In the genomic region with DNA sequence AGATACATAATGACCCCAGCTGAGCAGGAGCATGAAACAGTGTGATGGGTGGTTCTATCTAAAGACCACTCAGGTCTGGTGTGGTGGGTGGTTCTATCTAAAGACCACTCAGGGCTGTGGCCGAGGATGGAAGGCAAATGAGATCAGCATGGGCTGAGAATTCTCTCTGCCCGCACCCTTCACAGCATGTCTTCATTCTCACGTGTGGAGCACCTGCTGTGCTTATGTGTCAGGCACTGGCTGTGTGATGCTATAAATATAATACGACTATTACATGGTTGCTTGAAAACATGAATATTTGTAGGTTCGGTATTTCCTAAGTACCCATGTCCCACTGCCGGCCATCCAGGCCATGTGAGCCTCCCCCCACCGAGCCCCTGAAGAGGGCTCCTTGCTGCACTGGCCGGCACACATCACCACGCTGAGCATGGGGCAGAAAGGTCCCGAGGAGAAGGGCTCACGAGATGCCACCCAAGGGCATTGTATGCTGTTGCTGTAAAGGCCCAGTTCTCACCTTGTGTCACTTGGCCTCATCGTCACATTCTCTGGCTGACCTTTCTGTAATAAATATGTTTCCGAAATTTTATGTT, we compare ENCODE assay signal across 13 cellular contexts.
DNase-seq lines count a peak whose midpoint lies in the region; TF ChIP-seq lines count a peak whose summit lies in the region.
"Had no signal": no experiment of that assay in that cellular context is flagged by ENCODE, and none has a peak within 500 bp of the region (broad histone marks: within the 10 kb centered on the region; RNA-seq: fewer than 3 reads in every experiment).

No MANE protein-coding gene starts in this region.

- no peak overlapping the region for H4K8ac ChIP-seq in neuronal stem cell (ENCODE audit: low read depth, low read length)

- BruUV-seq in OCI-LY7 (replicated peaks; lab: Mats Ljungman, UMichigan), result no TSS peak

- H3K4me1 ChIP-seq in BLaER1 (peaks cover 71% of the 10 kb centered on the region), HEK293 (ENCODE audit: control insufficient read depth, insufficient read depth, low read length) (peaks cover 48% of the 10 kb centered on the region), OCI-LY7 (ENCODE audit: insufficient read depth, low read length, poor library complexity, severe bottlenecking) (no peaks in the 10 kb centered on the region), neuronal stem cell (ENCODE audit: control insufficient read depth in 2 of 2, insufficient read depth in 1 of 2, low read depth in 1 of 2, low read length in 2 of 2) (peaks cover 0 to 12% of the 10 kb centered on the region in 2 donors), Karpas-422 (ENCODE audit: low read length) (no peaks in the 10 kb centered on the region)

- H2BK5ac ChIP-seq in neuronal stem cell (ENCODE audit: low read length), result no peak overlapping the region

- DNase-seq in OCI-LY7 (ENCODE audit: low spot score), result no peak
- DNase-seq in neuronal stem cell (ENCODE audit: low spot score), result no peak
- no peak for DNase-seq in cerebellar cortex (ENCODE audit: low spot score)
- DNase-seq in Karpas-422, result no peak
- no peak for DNase-seq in WERI-Rb-1
- DNase-seq: ACHN; CD4-positive, alpha-beta memory T cell; DMS79; GOT3; H9 had no signal

- TF ChIP-seq CTCF in HEK293 (tag by site-specific recombination; IDR thresholded peaks at IDR 0.05) (no peak), OCI-LY7 (conservative IDR thresholded peaks at IDR 0.05; ENCODE audit: low read length) (no peak), WERI-Rb-1 (IDR thresholded peaks at IDR 0.05; ENCODE audit: low read depth, low read length) (no peak)

- no CpG with 5 or more reads among the region's 13 CpGs for WGBS in neuronal stem cell (ENCODE audit: extremely low coverage in 2 of 2, insufficient read length in 2 of 2, insufficient replicate concordance in 1 of 2), 2 donors

- H3K79me1 ChIP-seq in neuronal stem cell (ENCODE audit: low read depth, low read length), result no peaks in the 10 kb centered on the region

- no peak overlapping the region for H2AK5ac ChIP-seq in neuronal stem cell (ENCODE audit: low read depth, low read length)

- no peaks in the 10 kb centered on the region for H3K36me3 ChIP-seq in BLaER1
- H3K36me3 ChIP-seq in HEK293 (ENCODE audit: control insufficient read depth in 2 of 2, insufficient read depth in 1 of 2, low read length in 2 of 2), result no peaks in the 10 kb centered on the region
- H3K36me3 ChIP-seq in OCI-LY7 (ENCODE audit: insufficient read depth, low read length), result no peaks in the 10 kb centered on the region
- H3K36me3 ChIP-seq in neuronal stem cell (replicated peaks in 1 of 2; ENCODE audit: control insufficient read depth in 2 of 2, insufficient read depth in 2 of 2, low read length in 2 of 2), result no peaks in the 10 kb centered on the region
- no peaks in the 10 kb centered on the region for H3K36me3 ChIP-seq in Karpas-422 (ENCODE audit: insufficient read depth, low read length)
- no peaks in the 10 kb centered on the region for H3K36me3 ChIP-seq in WERI-Rb-1

- no peak overlapping the region for H2BK120ac ChIP-seq in neuronal stem cell (ENCODE audit: low read depth, low read length)

- H3K14ac ChIP-seq in neuronal stem cell (ENCODE audit: low read length), result no peak overlapping the region

- no peaks in the 10 kb centered on the region for H3K27me3 ChIP-seq in BLaER1
- no peaks in the 10 kb centered on the region for H3K27me3 ChIP-seq in neuronal stem cell (ENCODE audit: control insufficient read depth in 3 of 3, insufficient read depth in 3 of 3, low read depth in 1 of 3, low read length in 3 of 3)
- no peaks in the 10 kb centered on the region for H3K27me3 ChIP-seq in Karpas-422 (ENCODE audit: low read length)
- no peaks in the 10 kb centered on the region for H3K27me3 ChIP-seq in WERI-Rb-1 (ENCODE audit: insufficient read depth, low read depth, severe bottlenecking)

- no peak overlapping the region for H3K23ac ChIP-seq in neuronal stem cell (ENCODE audit: low read depth, low read length, poor library complexity)

- no peak overlapping the region for H3K18ac ChIP-seq in neuronal stem cell (ENCODE audit: low read length)

- H4K91ac ChIP-seq in neuronal stem cell (ENCODE audit: low read depth, low read length, poor library complexity), result no peak overlapping the region

- CTCF ChIA-PET in HEK293 (lab: Yijun Ruan, JAX) (interaction anchor here (1.1 kb wide), 1 partner anchor 230 kb away, joined by 3 read pairs; no protein-coding TSS in a partner anchor), OCI-LY7 (lab: Charles Lee; ENCODE audit: unreplicated experiment) (no interaction called here)

- H3K79me2 ChIP-seq in OCI-LY7 (ENCODE audit: insufficient read depth, low read depth, low read length) (no peaks in the 10 kb centered on the region), Karpas-422 (ENCODE audit: low read length) (no peaks in the 10 kb centered on the region)

- H3K9ac ChIP-seq in BLaER1 (no peak overlapping the region), neuronal stem cell (ENCODE audit: low read depth, low read length, poor library complexity) (peak overlapping the region; percentile 47), Karpas-422 (ENCODE audit: low read length) (no peak overlapping the region)

- H3K4me3 ChIP-seq in BLaER1 (no peak overlapping the region), HEK293 (ENCODE audit: low read depth, low read length) (no peak overlapping the region), OCI-LY7 (ENCODE audit: low read depth, low read length, poor library complexity, severe bottlenecking) (no peak overlapping the region), neuronal stem cell (ENCODE audit: low read length in 2 of 2) (no peak overlapping the region), Karpas-422 (ENCODE audit: low read length) (no peak overlapping the region), WERI-Rb-1 (ENCODE audit: low read depth, low read length) (no peak overlapping the region)

- no peak overlapping the region for H2BK12ac ChIP-seq in neuronal stem cell (ENCODE audit: low read length)

- H3K27ac ChIP-seq in BLaER1 (peak overlapping the region; percentile 67; the same call in 1 of the 2 replicates), HEK293 (ENCODE audit: extremely low read depth, low read depth, low read length) (0 out of 2 replicates have a peak overlapping the region, but pooled peaks have one; percentile 22), OCI-LY7 (ENCODE audit: low read depth, low read length, poor library complexity, severe bottlenecking) (no peak overlapping the region), neuronal stem cell (replicated peaks; ENCODE audit: low read length) (no peak overlapping the region), Karpas-422 (ENCODE audit: low read length) (no peak overlapping the region), WERI-Rb-1 (no peak overlapping the region)
- H3K27ac ChIP-seq: C4-2B had no signal

- POLR2A ChIA-PET in HEK293 (lab: Yijun Ruan, JAX), result no interaction called here
- POLR2A ChIA-PET in OCI-LY7 (lab: Charles Lee), result interaction anchor here (1.6 kb wide), 1 partner anchor 12 kb away, joined by 3 read pairs; no protein-coding TSS in a partner anchor

- H3K9me2 ChIP-seq in OCI-LY7 (ENCODE audit: insufficient read depth, low read length), result no peaks in the 10 kb centered on the region
- H3K9me2 ChIP-seq in Karpas-422 (replicated peaks; ENCODE audit: insufficient read depth, low read length), result no peaks in the 10 kb centered on the region

- H2AFZ ChIP-seq in OCI-LY7 (ENCODE audit: low read length) (no peak overlapping the region), neuronal stem cell (ENCODE audit: low read length) (no peak overlapping the region), Karpas-422 (ENCODE audit: low read length) (no peak overlapping the region)

- H3K9me3 ChIP-seq in BLaER1 (no peaks in the 10 kb centered on the region; the same call in 1 of the 2 replicates), HEK293 (ENCODE audit: control insufficient read depth, insufficient read depth, low read depth, low read length) (no peaks in the 10 kb centered on the region), OCI-LY7 (ENCODE audit: low read length) (no peaks in the 10 kb centered on the region), neuronal stem cell (replicated peaks in 1 of 2; ENCODE audit: control insufficient read depth in 2 of 2, insufficient read depth in 1 of 2, low read depth in 1 of 2, low read length in 2 of 2) (no peaks in the 10 kb centered on the region), Karpas-422 (ENCODE audit: low read length) (no peaks in the 10 kb centered on the region), WERI-Rb-1 (ENCODE audit: severe bottlenecking) (no peaks in the 10 kb centered on the region)

- no peaks in the 10 kb centered on the region for H4K20me1 ChIP-seq in BLaER1
- no peaks in the 10 kb centered on the region for H4K20me1 ChIP-seq in OCI-LY7 (ENCODE audit: insufficient read depth, low read length)
- no peaks in the 10 kb centered on the region for H4K20me1 ChIP-seq in Karpas-422 (ENCODE audit: insufficient read depth, low read depth, low read length)

- intact Hi-C loops in OCI-LY7 (cut with micrococcal nuclease; ENCODE audit: unreplicated experiment), result no loop called here

- no peak overlapping the region for H2BK15ac ChIP-seq in neuronal stem cell (ENCODE audit: low read length)

- peak overlapping the region; percentile 74 for H3K4me2 ChIP-seq in BLaER1
- H3K4me2 ChIP-seq in OCI-LY7 (ENCODE audit: low read length), result peak overlapping the region; percentile 27; the same call in 1 of the 2 replicates
- no peak overlapping the region for H3K4me2 ChIP-seq in neuronal stem cell (ENCODE audit: insufficient read depth, low read length, poor library complexity, severe bottlenecking)
- H3K4me2 ChIP-seq in Karpas-422 (ENCODE audit: low read depth, low read length, poor library complexity, severe bottlenecking), result no peak overlapping the region

- no peak overlapping the region for H3K4ac ChIP-seq in neuronal stem cell (ENCODE audit: low read length)

TF ChIP-seq in HEK293, 187 proteins besides CTCF, POLR2A, EP300 and RAD21:
- TF ChIP-seq ZNF423 (tag by site-specific recombination; IDR thresholded peaks at IDR 0.05) (peak; percentile 44; the same call in 1 of the 2 replicates), ZNF2 (tag by site-specific recombination; IDR thresholded peaks at IDR 0.05) (no peak), ZIC2 (tag by site-specific recombination; IDR thresholded peaks at IDR 0.05) (peak; percentile 75)

Comparison
In these comparisons a context has a peak if more than half of its experiments do, and no peak if none do; other contexts are left out.
1. H3K27ac ChIP-seq: peak in BLaER1 (single experiment) and HEK293 (single experiment); none in OCI-LY7 (single experiment), neuronal stem cell (single experiment), Karpas-422 (single experiment) and WERI-Rb-1 (single experiment).
2. H3K4me2 ChIP-seq: peak in BLaER1 (single experiment) and OCI-LY7 (single experiment); none in neuronal stem cell (single experiment) and Karpas-422 (single experiment).